Comparison of ENCODE assay signal across 28 cellular contexts in genomic region chr9:114470121-114470520, GRCh38.
"Had no signal": no experiment of that assay in that cellular context is flagged by ENCODE, and none has a peak within 500 bp of the region (broad histone marks: within the 10 kb centered on the region; RNA-seq: fewer than 3 reads in every experiment).

No MANE protein-coding gene starts in this region.

- H3K27ac Mint-ChIP-seq: activated CD4-positive, alpha-beta memory T cell treated with anti-CD3 and anti-CD28 coated beads, Interleukin-2, amount 10 ng/mL, durations not matched to agents 7 days and 5 days; activated CD4-positive, alpha-beta T cell treated with anti-CD3 and anti-CD28 coated beads for 36 hours; activated CD4-positive, alpha-beta T cell treated with anti-CD3 and anti-CD28 coated beads, Interleukin-2, amount 10 ng/mL, durations not matched to agents 24 days and 14 days; activated naive CD4-positive, alpha-beta T cell treated with anti-CD3 and anti-CD28 coated beads for 36 hours; activated naive CD4-positive, alpha-beta T cell treated with anti-CD3 and anti-CD28 coated beads, Interleukin-2, amount 50 U/mL, for 24 hours; activated naive CD8-positive, alpha-beta T cell treated with anti-CD3 and anti-CD28 coated beads for 36 hours; activated naive CD8-positive, alpha-beta T cell treated with anti-CD3 and anti-CD28 coated beads, Interleukin-2, amount 50 U/mL, for 24 hours; activated T-helper 1 cell treated with anti-CD3 and anti-CD28 coated beads, Interleukin-12 subunit alpha, Interleukin-12 subunit beta, Interleukin-2, Interleukin-4 antibody, amounts not matched to agents 30 ng/mL and 10 ng/mL and 1 ng/mL, durations not matched to agents 14 hours and 24 hours and 36 hours; activated T-helper 2 cell treated with anti-CD3 and anti-CD28 coated beads, Interferon-gamma antibody, Interleukin-2, Interleukin-4, amounts not matched to agents 10 μg/mL and 5 μg/mL and 100 μg/mL, durations not matched to agents 14 hours and 24 hours and 36 hours; T-cell had no signal

- H3K4me3 Mint-ChIP-seq: activated CD4-positive, alpha-beta memory T cell treated with anti-CD3 and anti-CD28 coated beads, Interleukin-2, amount 10 ng/mL, durations not matched to agents 7 days and 5 days; activated CD4-positive, alpha-beta T cell treated with anti-CD3 and anti-CD28 coated beads for 36 hours; activated CD4-positive, alpha-beta T cell treated with anti-CD3 and anti-CD28 coated beads, Interleukin-2, amount 10 ng/mL, durations not matched to agents 24 days and 14 days; activated naive CD4-positive, alpha-beta T cell treated with anti-CD3 and anti-CD28 coated beads for 36 hours; activated naive CD4-positive, alpha-beta T cell treated with anti-CD3 and anti-CD28 coated beads, Interleukin-2, amount 50 U/mL, for 24 hours; activated naive CD8-positive, alpha-beta T cell treated with anti-CD3 and anti-CD28 coated beads for 36 hours; activated naive CD8-positive, alpha-beta T cell treated with anti-CD3 and anti-CD28 coated beads, Interleukin-2, amount 50 U/mL, for 24 hours; activated T-helper 1 cell treated with anti-CD3 and anti-CD28 coated beads, Interleukin-12 subunit alpha, Interleukin-12 subunit beta, Interleukin-2, Interleukin-4 antibody, amounts not matched to agents 30 ng/mL and 10 ng/mL and 1 ng/mL, durations not matched to agents 14 hours and 24 hours and 36 hours; brain; effector memory CD8-positive, alpha-beta T cell; T-cell had no signal

- H3K36me3 Mint-ChIP-seq: activated naive CD8-positive, alpha-beta T cell treated with anti-CD3 and anti-CD28 coated beads for 36 hours had no signal

- DNase-seq: activated CD4-positive, alpha-beta memory T cell treated with anti-CD3 and anti-CD28 coated beads, Interleukin-2, amount 10 ng/mL, durations not matched to agents 7 days and 5 days; activated CD4-positive, alpha-beta T cell treated with anti-CD3 and anti-CD28 coated beads for 36 hours; activated CD4-positive, alpha-beta T cell treated with anti-CD3 and anti-CD28 coated beads, Interleukin-2, amount 10 ng/mL, durations not matched to agents 24 days and 14 days; activated CD4-positive, CD25-positive, alpha-beta regulatory T cell; activated CD4-positive, CD25-positive, alpha-beta regulatory T cell treated with anti-CD3 and anti-CD28 coated beads, Interleukin-2, amount 50 U/mL, for 72 hours; activated effector memory CD4-positive, alpha-beta T cell treated with anti-CD3 and anti-CD28 coated beads, Interleukin-2, amount 50 U/mL, for 16 hours; activated naive CD4-positive, alpha-beta T cell treated with anti-CD3 and anti-CD28 coated beads for 36 hours; activated naive CD8-positive, alpha-beta T cell treated with anti-CD3 and anti-CD28 coated beads for 36 hours; activated naive CD8-positive, alpha-beta T cell treated with anti-CD3 and anti-CD28 coated beads, Interleukin-2, amount 50 U/mL, for 24 hours; activated T-cell treated with anti-CD3 and anti-CD28 coated beads, Interleukin-2, amount 50 U/mL, for 1 hour; amygdala; aorta; cortex of kidney; dermis blood vessel endothelial cell; effector CD4-positive, alpha-beta T cell; effector memory CD8-positive, alpha-beta T cell; erythroblast; foreskin keratinocyte; gastrocnemius medialis; glutamatergic neuron; heart left ventricle; SW 1271; T-cell; T-helper 2 cell had no signal

- H3K27me3 Mint-ChIP-seq: activated CD4-positive, alpha-beta memory T cell treated with anti-CD3 and anti-CD28 coated beads, Interleukin-2, amount 10 ng/mL, durations not matched to agents 7 days and 5 days; activated CD4-positive, alpha-beta T cell treated with anti-CD3 and anti-CD28 coated beads for 36 hours; activated CD4-positive, alpha-beta T cell treated with anti-CD3 and anti-CD28 coated beads, Interleukin-2, amount 10 ng/mL, durations not matched to agents 24 days and 14 days; activated naive CD4-positive, alpha-beta T cell treated with anti-CD3 and anti-CD28 coated beads, Interleukin-2, amount 50 U/mL, for 24 hours; activated naive CD8-positive, alpha-beta T cell treated with anti-CD3 and anti-CD28 coated beads for 36 hours; activated naive CD8-positive, alpha-beta T cell treated with anti-CD3 and anti-CD28 coated beads, Interleukin-2, amount 50 U/mL, for 24 hours; effector memory CD8-positive, alpha-beta T cell; T-cell had no signal

- H3K9me3 Mint-ChIP-seq: activated CD4-positive, alpha-beta memory T cell treated with anti-CD3 and anti-CD28 coated beads, Interleukin-2, amount 10 ng/mL, durations not matched to agents 7 days and 5 days; activated CD4-positive, alpha-beta T cell treated with anti-CD3 and anti-CD28 coated beads, Interleukin-2, amount 10 ng/mL, durations not matched to agents 24 days and 14 days; activated naive CD4-positive, alpha-beta T cell treated with anti-CD3 and anti-CD28 coated beads, Interleukin-2, amount 50 U/mL, for 24 hours; activated naive CD8-positive, alpha-beta T cell treated with anti-CD3 and anti-CD28 coated beads for 36 hours; activated T-helper 1 cell treated with anti-CD3 and anti-CD28 coated beads, Interleukin-12 subunit alpha, Interleukin-12 subunit beta, Interleukin-2, Interleukin-4 antibody, amounts not matched to agents 30 ng/mL and 10 ng/mL and 1 ng/mL, durations not matched to agents 14 hours and 24 hours and 36 hours; activated T-helper 2 cell treated with anti-CD3 and anti-CD28 coated beads, Interferon-gamma antibody, Interleukin-2, Interleukin-4, amounts not matched to agents 10 μg/mL and 5 μg/mL and 100 μg/mL, durations not matched to agents 14 hours and 24 hours and 36 hours had no signal

- H3K4me1 Mint-ChIP-seq: brain had no signal
